In the genomic region with DNA sequence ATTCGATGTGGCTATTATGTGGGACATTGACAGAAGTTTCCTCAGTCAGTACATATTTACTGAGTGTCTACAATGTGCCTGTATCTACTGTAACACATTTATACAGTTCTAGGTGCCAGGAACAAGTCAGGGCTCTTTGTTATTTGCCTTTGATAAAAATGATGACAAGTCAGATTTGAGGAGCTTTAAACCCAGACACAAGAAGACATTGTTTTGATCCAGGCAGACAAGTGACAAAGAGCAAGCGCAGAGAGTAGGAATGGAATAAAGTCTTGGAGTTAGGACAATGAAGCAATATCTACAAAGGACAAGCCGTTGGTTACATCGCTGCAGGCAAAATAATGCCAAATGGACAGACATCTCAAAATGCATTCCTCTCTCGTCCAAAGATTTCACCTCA, we compare ENCODE assay signal across 30 cellular contexts.
A peak's percentile ranks its signal among the peaks of the same experiment; 100 is the strongest.
DNase-seq lines count a peak whose midpoint lies in the region; ATAC-seq, FAIRE-seq and TF ChIP-seq lines count a peak whose summit lies in the region.
"Had no signal": no experiment of that assay in that cellular context is flagged by ENCODE, and none has a peak within 500 bp of the region (broad histone marks: within the 10 kb centered on the region; RNA-seq: fewer than 3 reads in every experiment).

No MANE protein-coding gene starts in this region.

- H3K27me3 Mint-ChIP-seq in activated CD4-positive, alpha-beta T cell treated with anti-CD3 and anti-CD28 coated beads, Interleukin-2, amount 10 ng/mL, durations not matched to agents 24 days and 14 days = peaks cover 6% of the 10 kb centered on the region
- no peaks in the 10 kb centered on the region for H3K27me3 Mint-ChIP-seq in CD4-positive, alpha-beta memory T cell
- H3K27me3 Mint-ChIP-seq: activated naive CD8-positive, alpha-beta T cell treated with anti-CD3 and anti-CD28 coated beads for 36 hours; stimulated activated memory B cell treated with anti-CD40 and anti-IgM and Interleukin-4, amounts not matched to agents 10 μg/mL and 1 μg/mL and 100 μg/mL, for 72 hours had no signal

- no peak overlapping the region for H3K27ac Mint-ChIP-seq in activated CD4-positive, alpha-beta T cell treated with anti-CD3 and anti-CD28 coated beads, Interleukin-2, amount 10 ng/mL, durations not matched to agents 24 days and 14 days
- peak overlapping the region in 1 of 7 donors; percentile 17 for H3K27ac Mint-ChIP-seq in CD4-positive, alpha-beta memory T cell
- H3K27ac Mint-ChIP-seq: activated CD8-positive, alpha-beta memory T cell treated with anti-CD3 and anti-CD28 coated beads, Interleukin-2, amount 10 ng/mL, durations not matched to agents 7 days and 5 days; activated naive CD8-positive, alpha-beta T cell treated with anti-CD3 and anti-CD28 coated beads for 36 hours; stimulated activated memory B cell treated with anti-CD40 and anti-IgM and Interleukin-4, amounts not matched to agents 10 μg/mL and 1 μg/mL and 100 μg/mL, for 72 hours had no signal

- 6% methylated on average over 5 of the region's 5 CpGs for WGBS in HepG2 (ENCODE audit: low lambda C conversion rate)
- WGBS in right lobe of liver (ENCODE audit: insufficient coverage, low coverage, low lambda C conversion rate, missing lambda C conversion rate) = 56% methylated on average over 5 of the region's 5 CpGs

- in situ Hi-C loops in HepG2 (cut with HindIII; ENCODE audit: extremely low pct_ligation_motif_present, low pct_unique_long_range_greater_than_20kb) = no loop called here

- no peaks in the 10 kb centered on the region for H3K36me3 Mint-ChIP-seq in activated CD4-positive, alpha-beta T cell treated with anti-CD3 and anti-CD28 coated beads, Interleukin-2, amount 10 ng/mL, durations not matched to agents 24 days and 14 days (ENCODE audit: low read depth)
- H3K36me3 Mint-ChIP-seq in CD4-positive, alpha-beta memory T cell = no peaks in the 10 kb centered on the region
- H3K36me3 Mint-ChIP-seq: activated naive CD8-positive, alpha-beta T cell treated with anti-CD3 and anti-CD28 coated beads for 36 hours; naive B cell; stimulated activated memory B cell treated with anti-CD40 and anti-IgM and Interleukin-4, amounts not matched to agents 10 μg/mL and 1 μg/mL and 100 μg/mL, for 72 hours had no signal

- TF ChIP-seq EP300 in HepG2 (IDR thresholded peaks at IDR 0.05; ENCODE audit: low read depth in 2 of 2, low read length in 2 of 2) = no peak
- no peak for TF ChIP-seq EP300 in HepG2 (CRISPR knock-in tag; IDR thresholded peaks at IDR 0.05; ENCODE audit: borderline replicate concordance)

- no peak overlapping the region for H3K4me3 ChIP-seq in HepG2 (replicated peaks in 1 of 3; ENCODE audit: insufficient read depth in 1 of 3, low read depth in 2 of 3, low read length in 3 of 3)
- H3K4me3 ChIP-seq in right lobe of liver = no peak overlapping the region
- H3K4me3 ChIP-seq in CD4-positive, alpha-beta memory T cell (ENCODE audit: low read length in 2 of 2) = no peak overlapping the region
- H3K4me3 ChIP-seq: colonic mucosa, GM12878, HAP-1, left ventricle myocardium inferior, Peyer's patch had no signal

- H3K27ac ChIP-seq in HepG2 (ENCODE audit: extremely low read length, insufficient read depth, low read length) = no peak overlapping the region
- H3K27ac ChIP-seq in right lobe of liver = no peak overlapping the region
- no peak overlapping the region for H3K27ac ChIP-seq in CD4-positive, alpha-beta memory T cell (ENCODE audit: low read depth, low read length)
- H3K27ac ChIP-seq: colonic mucosa, left ventricle myocardium inferior, Peyer's patch had no signal

- no TSS peak for BruUV-seq in HepG2 (replicated peaks; lab: Mats Ljungman, UMichigan)

- no peaks in the 10 kb centered on the region for H4K20me1 ChIP-seq in HepG2 (ENCODE audit: insufficient read depth, low read length)

- DNase-seq in HepG2 (ENCODE audit: low spot score) (peak; percentile 1), right lobe of liver (no peak), foreskin melanocyte (peak; percentile 30), pons (ENCODE audit: low spot score) (peak; percentile 93)
- no peak for DNase-seq in activated CD4-positive, alpha-beta T cell treated with anti-CD3 and anti-CD28 coated beads, Interleukin-2, amount 10 ng/mL, durations not matched to agents 24 days and 14 days
- DNase-seq in CD4-positive, alpha-beta memory T cell = no peak
- DNase-seq: ACHN; activated CD4-positive, alpha-beta T cell treated with anti-CD3 and anti-CD28 coated beads, Interleukin-2, amount 50 U/mL, for 4 hours; activated CD4-positive, CD25-positive, alpha-beta regulatory T cell; activated CD8-positive, alpha-beta memory T cell treated with anti-CD3 and anti-CD28 coated beads, Interleukin-2, amount 10 ng/mL, durations not matched to agents 7 days and 5 days; activated gamma-delta T cell; activated naive CD8-positive, alpha-beta T cell treated with anti-CD3 and anti-CD28 coated beads for 36 hours; activated T-cell treated with anti-CD3 and anti-CD28 coated beads, Interleukin-2, amount 50 U/mL, for 4 hours; colonic mucosa; DMS153; effector CD8-positive, alpha-beta T cell; glutamatergic neuron; islet precursor cell; Karpas-422; left ventricle myocardium inferior; MV-4-11; naive B cell; NCI-H1436 treated with DMSO at 0.1 percent for 48 hours; NCI-H2107; Peyer's patch had no signal

- no peaks in the 10 kb centered on the region for H3K9me3 Mint-ChIP-seq in activated CD4-positive, alpha-beta T cell treated with anti-CD3 and anti-CD28 coated beads, Interleukin-2, amount 10 ng/mL, durations not matched to agents 24 days and 14 days
- H3K9me3 Mint-ChIP-seq in CD4-positive, alpha-beta memory T cell = no peaks in the 10 kb centered on the region
- H3K9me3 Mint-ChIP-seq: activated naive CD8-positive, alpha-beta T cell treated with anti-CD3 and anti-CD28 coated beads for 36 hours; activated T-cell treated with anti-CD3 and anti-CD28 coated beads, Interleukin-2, amount 50 U/mL, for 4 hours; stimulated activated memory B cell treated with anti-CD40 and anti-IgM and Interleukin-4, amounts not matched to agents 10 μg/mL and 1 μg/mL and 100 μg/mL, for 72 hours had no signal

- POLR2A ChIA-PET in HepG2 (lab: Yijun Ruan, JAX) = no interaction called here
- POLR2A ChIA-PET in CD4-positive, alpha-beta memory T cell (lab: Charles Lee; ENCODE audit: partially characterized antibody) = no interaction called here

- no peak for TF ChIP-seq CTCF in HepG2 (CRISPR knock-in tag; IDR thresholded peaks at IDR 0.05)
- TF ChIP-seq CTCF in right lobe of liver (IDR thresholded peaks at IDR 0.05) = no peak

- no peak overlapping the region for H3K4me2 ChIP-seq in HepG2 (ENCODE audit: low read depth, low read length)

- no peaks in the 10 kb centered on the region for H3K27me3 ChIP-seq in HepG2 (ENCODE audit: control insufficient read depth in 1 of 2, insufficient read depth in 2 of 2, low read length in 2 of 2)
- H3K27me3 ChIP-seq in right lobe of liver = no peaks in the 10 kb centered on the region
- no peaks in the 10 kb centered on the region for H3K27me3 ChIP-seq in CD4-positive, alpha-beta memory T cell (ENCODE audit: insufficient read depth, low read length)
- H3K27me3 ChIP-seq: colonic mucosa, Peyer's patch had no signal

- H3K9me3 ChIP-seq in HepG2 (ENCODE audit: low read length) (no peaks in the 10 kb centered on the region), right lobe of liver (no peaks in the 10 kb centered on the region)
- H3K9me3 ChIP-seq in CD4-positive, alpha-beta memory T cell (ENCODE audit: control insufficient read depth in 1 of 2, low read length in 2 of 2) = no peaks in the 10 kb centered on the region
- H3K9me3 ChIP-seq: colonic mucosa, HAP-1, left ventricle myocardium inferior, Peyer's patch had no signal

- no peak for TF ChIP-seq RAD21 in HepG2 (CRISPR knock-in tag; IDR thresholded peaks at IDR 0.05)

- no peak overlapping the region for H2AFZ ChIP-seq in HepG2 (ENCODE audit: low read length)

- CTCF ChIA-PET in HepG2 (lab: Yijun Ruan, JAX; ENCODE audit: low intra/inter-chr PET ratio, low total read pairs) = no interaction called here
- CTCF ChIA-PET in CD4-positive, alpha-beta memory T cell (lab: Charles Lee; ENCODE audit: partially characterized antibody) = no interaction called here

- intact Hi-C loops in HepG2 (cut with micrococcal nuclease; ENCODE audit: unreplicated experiment) (no loop called here), right lobe of liver (cut with DNase I) (no loop called here)
- intact Hi-C loops in activated CD4-positive, alpha-beta T cell treated with anti-CD3 and anti-CD28 coated beads, Interleukin-2, amount 10 ng/mL, durations not matched to agents 24 days and 14 days (cut with micrococcal nuclease) = loop anchor here (10.0 kb wide), 1 partner anchor 102 kb away; no protein-coding TSS in a partner anchor
- intact Hi-C loops in CD4-positive, alpha-beta memory T cell (cut with micrococcal nuclease) = loop anchor here (5.0 kb wide), 1 partner anchor 105 kb away; no protein-coding TSS in a partner anchor

- no peaks in the 10 kb centered on the region for H3K36me3 ChIP-seq in HepG2 (replicated peaks in 1 of 2; ENCODE audit: control insufficient read depth in 1 of 2, insufficient read depth in 2 of 2, low read length in 2 of 2)
- H3K36me3 ChIP-seq in right lobe of liver = no peaks in the 10 kb centered on the region
- no peaks in the 10 kb centered on the region for H3K36me3 ChIP-seq in CD4-positive, alpha-beta memory T cell (ENCODE audit: insufficient read depth, low read length)
- H3K36me3 ChIP-seq: colonic mucosa, HAP-1, left ventricle myocardium inferior, Peyer's patch had no signal

- no peak for FAIRE-seq in HepG2 (lab: Jason Lieb, UNC)
- FAIRE-seq: bronchial epithelial cell, GM12878 had no signal

- H3K4me1 ChIP-seq in HepG2 (ENCODE audit: insufficient read depth, low read length) = no peaks in the 10 kb centered on the region
- no peaks in the 10 kb centered on the region for H3K4me1 ChIP-seq in right lobe of liver
- H3K4me1 ChIP-seq in CD4-positive, alpha-beta memory T cell (ENCODE audit: insufficient read depth, low read length) = peaks cover 24% of the 10 kb centered on the region
- H3K4me1 ChIP-seq: colonic mucosa, HAP-1, Peyer's patch had no signal

- H3K79me2 ChIP-seq in HepG2 (ENCODE audit: insufficient read depth, low read length) = no peaks in the 10 kb centered on the region

- TF ChIP-seq POLR2A in HepG2 (IDR thresholded peaks at IDR 0.05; ENCODE audit: insufficient read depth in 1 of 2, low read depth in 2 of 2, low read length in 2 of 2) (no peak), right lobe of liver (IDR thresholded peaks at IDR 0.05) (no peak)

- no peak overlapping the region for H3K9ac ChIP-seq in HepG2 (ENCODE audit: insufficient read depth, low read depth, low read length)

- ATAC-seq in HepG2 = no peak
- no peak for ATAC-seq in right lobe of liver
- no peak for ATAC-seq in GM21576 (IDR thresholded peaks at IDR 0.05; ENCODE audit: unreplicated experiment)
- ATAC-seq: activated CD8-positive, alpha-beta memory T cell treated with anti-CD3 and anti-CD28 coated beads, Interleukin-2, amount 10 ng/mL, durations not matched to agents 7 days and 5 days; activated T-cell treated with anti-CD3 and anti-CD28 coated beads, Interleukin-2, amount 50 U/mL, for 4 hours; GM12878; stimulated activated memory B cell treated with anti-CD40 and anti-IgM and Interleukin-4, amounts not matched to agents 10 μg/mL and 1 μg/mL and 100 μg/mL, for 72 hours had no signal

- peaks cover 13% of the 10 kb centered on the region for H3K4me1 Mint-ChIP-seq in activated CD4-positive, alpha-beta T cell treated with anti-CD3 and anti-CD28 coated beads, Interleukin-2, amount 10 ng/mL, durations not matched to agents 24 days and 14 days
- H3K4me1 Mint-ChIP-seq in CD4-positive, alpha-beta memory T cell = peaks cover 24 to 35% (median 29%) of the 10 kb centered on the region in 4 donors
- H3K4me1 Mint-ChIP-seq: naive B cell had no signal

- H3K4me3 Mint-ChIP-seq in activated CD4-positive, alpha-beta T cell treated with anti-CD3 and anti-CD28 coated beads, Interleukin-2, amount 10 ng/mL, durations not matched to agents 24 days and 14 days = no peak overlapping the region
- no peak overlapping the region for H3K4me3 Mint-ChIP-seq in CD4-positive, alpha-beta memory T cell
- H3K4me3 Mint-ChIP-seq: activated CD8-positive, alpha-beta memory T cell treated with anti-CD3 and anti-CD28 coated beads, Interleukin-2, amount 10 ng/mL, durations not matched to agents 7 days and 5 days; activated naive CD8-positive, alpha-beta T cell treated with anti-CD3 and anti-CD28 coated beads for 36 hours; activated T-cell treated with anti-CD3 and anti-CD28 coated beads, Interleukin-2, amount 50 U/mL, for 4 hours; naive B cell; stimulated activated memory B cell treated with anti-CD40 and anti-IgM and Interleukin-4, amounts not matched to agents 10 μg/mL and 1 μg/mL and 100 μg/mL, for 72 hours had no signal

Comparison
In these comparisons a context has a peak if more than half of its experiments do, and no peak if none do; other contexts are left out.
1. DNase-seq: peak in HepG2 (single experiment), foreskin melanocyte (single experiment) and pons (single experiment); none in right lobe of liver (0 of 3), activated CD4-positive, alpha-beta T cell treated with anti-CD3 and anti-CD28 coated beads, Interleukin-2, amount 10 ng/mL, durations not matched to agents 24 days and 14 days (single experiment) and CD4-positive, alpha-beta memory T cell (0 of 5).
2. intact Hi-C loops: an anchor here in activated CD4-positive, alpha-beta T cell treated with anti-CD3 and anti-CD28 coated beads, Interleukin-2, amount 10 ng/mL, durations not matched to agents 24 days and 14 days (10.0 kb wide) and CD4-positive, alpha-beta memory T cell (5.0 kb wide); none called in HepG2 and right lobe of liver.